ENCODE assay signal across 13 cellular contexts in the genomic region with DNA sequence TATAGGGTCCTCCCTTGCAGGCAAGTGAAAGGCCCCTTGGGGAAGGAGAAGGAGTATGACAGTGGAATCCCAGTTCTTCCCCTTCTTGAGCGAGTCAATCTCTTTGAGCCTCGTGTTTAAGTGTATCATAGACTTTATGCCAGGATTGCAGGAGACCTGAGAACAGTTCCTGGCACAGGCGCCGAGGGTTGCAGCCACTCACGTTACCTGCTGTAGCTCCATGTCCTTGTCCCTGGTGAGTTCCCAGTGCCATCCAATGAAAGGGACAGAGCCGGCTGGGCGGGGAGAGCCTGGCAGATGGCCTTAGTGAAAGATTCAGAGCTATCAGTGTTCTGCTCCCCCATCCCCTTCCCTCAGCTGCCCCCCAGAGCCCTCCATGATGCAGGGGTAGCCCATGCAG.
DNase-seq lines count a peak whose midpoint lies in the region; ATAC-seq and TF ChIP-seq lines count a peak whose summit lies in the region.
"Had no signal": no experiment of that assay in that cellular context is flagged by ENCODE, and none has a peak within 500 bp of the region (broad histone marks: within the 10 kb centered on the region; RNA-seq: fewer than 3 reads in every experiment).

No MANE protein-coding gene starts in this region.

- no peak overlapping the region for H2BK12ac ChIP-seq in H9 (ENCODE audit: insufficient read length, low read depth, low read length)

- H3K4me1 Mint-ChIP-seq in H9, result peaks cover 0 to 11% of the 10 kb centered on the region in 2 experiments; a peak in 2 of 4 replicates
- H3K4me1 Mint-ChIP-seq: CD8-positive, alpha-beta memory T cell had no signal

- H3K4me1 ChIP-seq in H9 (ENCODE audit: insufficient read depth, low read length) (no peaks in the 10 kb centered on the region), ovary (ENCODE audit: insufficient read depth) (peaks cover 23% of the 10 kb centered on the region)
- H3K4me1 ChIP-seq: SJCRH30 had no signal

- no peak overlapping the region for H3K4ac ChIP-seq in H9 (ENCODE audit: low read depth, low read length)

- H2BK5ac ChIP-seq in H9 (ENCODE audit: insufficient read length, low read length), result no peak overlapping the region

- H3K4me3 Mint-ChIP-seq in H9, result no peak overlapping the region
- H3K4me3 Mint-ChIP-seq: CD8-positive, alpha-beta memory T cell had no signal

- no peak overlapping the region for H4K91ac ChIP-seq in H9 (ENCODE audit: insufficient read length, low read depth, low read length)

- no peak overlapping the region for H2AK5ac ChIP-seq in H9 (ENCODE audit: insufficient read length, low read length)

- H3K27ac ChIP-seq in H9 (ENCODE audit: insufficient read length, low read depth, low read length), result no peak overlapping the region
- peak overlapping the region; percentile 4 to 75 for H3K27ac ChIP-seq in ovary
- H3K27ac ChIP-seq: SJCRH30 had no signal

- TF ChIP-seq CTCF in H9 (conservative IDR thresholded peaks at IDR 0.05) (no peak), ovary (IDR thresholded peaks at IDR 0.05) (no peak)

- no peak for TF ChIP-seq EP300 in ovary (IDR thresholded peaks at IDR 0.05)

- H3K4me3 ChIP-seq in ovary, result no peak overlapping the region
- H3K4me3 ChIP-seq: SJCRH30 had no signal

- H3K36me3 Mint-ChIP-seq in H9 (ENCODE audit: insufficient read depth in 1 of 3, low read depth in 3 of 3), result peaks cover 0 to 2% (median 0%) of the 10 kb centered on the region in 3 experiments; a peak in 2 of 7 replicates
- H3K36me3 Mint-ChIP-seq: CD8-positive, alpha-beta memory T cell had no signal

- no peak overlapping the region for H4K8ac ChIP-seq in H9 (replicated peaks; ENCODE audit: insufficient read length, low read depth, low read length)

- H2BK15ac ChIP-seq in H9 (ENCODE audit: low read depth, low read length), result no peak overlapping the region

- peaks cover 2% of the 10 kb centered on the region for H3K27me3 Mint-ChIP-seq in H9 (ENCODE audit: low read depth)
- H3K27me3 Mint-ChIP-seq: CD8-positive, alpha-beta memory T cell had no signal

- no peak overlapping the region for H3K27ac Mint-ChIP-seq in H9
- H3K27ac Mint-ChIP-seq: CD8-positive, alpha-beta memory T cell had no signal

- H3K23ac ChIP-seq in H9 (ENCODE audit: insufficient read length, low read depth, low read length), result no peak overlapping the region

- no peak overlapping the region for H3K4me2 ChIP-seq in H9 (ENCODE audit: insufficient read depth, insufficient read length, low read length)

- no CpG with 5 or more reads among the region's 7 CpGs for WGBS in H9 (ENCODE audit: extremely low coverage, insufficient read length, low lambda C conversion rate)
- WGBS in ovary, 3 donors, result 86 to 92% (median 89%) methylated on average over 7 of the region's 7 CpGs

- no peak overlapping the region for H2BK20ac ChIP-seq in H9 (ENCODE audit: low read depth, low read length, poor library complexity, severe bottlenecking)

- H3K9me3 ChIP-seq in H9 (ENCODE audit: control insufficient read depth, low read depth, low read length), result no peaks in the 10 kb centered on the region
- no peaks in the 10 kb centered on the region for H3K9me3 ChIP-seq in ovary

- H3K27me3 ChIP-seq in H9 (ENCODE audit: insufficient read depth, low read length) (no peaks in the 10 kb centered on the region), ovary (no peaks in the 10 kb centered on the region)
- H3K27me3 ChIP-seq: SJCRH30 had no signal

- no peak overlapping the region for H2BK120ac ChIP-seq in H9 (ENCODE audit: low read depth, low read length, poor library complexity, severe bottlenecking)

- no peaks in the 10 kb centered on the region for H3K79me1 ChIP-seq in H9 (ENCODE audit: insufficient read depth, low read depth, low read length, poor library complexity, severe bottlenecking)

- no peak overlapping the region for H3K56ac ChIP-seq in H9 (ENCODE audit: insufficient read length, low read depth, low read length)

- no peaks in the 10 kb centered on the region for H3K23me2 ChIP-seq in H9 (ENCODE audit: insufficient read length, low read depth, low read length, poor library complexity, severe bottlenecking)

- no peaks in the 10 kb centered on the region for H3K36me3 ChIP-seq in ovary
- H3K36me3 ChIP-seq: SJCRH30 had no signal

- H4K5ac ChIP-seq in H9 (ENCODE audit: insufficient read length, low read depth, low read length), result no peak overlapping the region

- H4K20me1 ChIP-seq in H9 (ENCODE audit: control insufficient read depth, insufficient read depth, insufficient read length), result no peaks in the 10 kb centered on the region

- ATAC-seq in left lobe of liver (peak; percentile 77), GM21528 (IDR thresholded peaks at IDR 0.05; ENCODE audit: low FRiP score, unreplicated experiment) (no peak)

- H3K9me3 Mint-ChIP-seq in H9, result peaks cover 0 to 2% of the 10 kb centered on the region in 2 experiments; a peak in 2 of 5 replicates

- H3K9ac ChIP-seq in H9 (ENCODE audit: extremely low read depth, insufficient read length, low read length), result no peak overlapping the region

- H3K18ac ChIP-seq in H9 (ENCODE audit: insufficient read length, low read depth, low read length), result no peak overlapping the region

- H2AFZ ChIP-seq in H9 (ENCODE audit: low read length), result no peak overlapping the region

- H3K14ac ChIP-seq in H9 (ENCODE audit: insufficient read depth, low read length), result no peak overlapping the region

- H3T11ph ChIP-seq in H9 (ENCODE audit: low read length), result no peak overlapping the region

- H3K79me2 ChIP-seq in H9 (ENCODE audit: insufficient read depth, low read length), result no peaks in the 10 kb centered on the region

- TF ChIP-seq POLR2A in ovary (IDR thresholded peaks at IDR 0.05), result no peak

- DNase-seq in H9, result peak; percentile 23
- peak; percentile 13 for DNase-seq in NCI-H2171 (lab: John Stamatoyannopoulos, UW)
- DNase-seq in left lobe of liver (ENCODE audit: low spot score), result peak; percentile 57
- DNase-seq in ovary, result no peak
- no peak for DNase-seq in GF-D8 (lab: John Stamatoyannopoulos, UW)
- DNase-seq in NCI-H748 (lab: John Stamatoyannopoulos, UW; ENCODE audit: unreplicated experiment), result no peak
- DNase-seq: CD8-positive, alpha-beta memory T cell; KG1; NCI-H1417 treated with DMSO at 0.1 percent for 48 hours; NCI-H1930; NCI-H774; SJCRH30 had no signal

- intact Hi-C loops in ovary (cut with DNase I), result loop anchor here in 2 of 4 donors (10.0 kb wide), 1 partner anchor 102 kb away; no protein-coding TSS in a partner anchor

Comparison
In these comparisons a context has a peak if more than half of its experiments do, and no peak if none do; other contexts are left out.
1. DNase-seq: peak in H9 (single experiment), NCI-H2171 (single experiment) and left lobe of liver (single experiment); none in ovary (0 of 5), GF-D8 (single experiment) and NCI-H748 (single experiment).